1 cellular context compared by ENCODE assay signal in the genomic region with DNA sequence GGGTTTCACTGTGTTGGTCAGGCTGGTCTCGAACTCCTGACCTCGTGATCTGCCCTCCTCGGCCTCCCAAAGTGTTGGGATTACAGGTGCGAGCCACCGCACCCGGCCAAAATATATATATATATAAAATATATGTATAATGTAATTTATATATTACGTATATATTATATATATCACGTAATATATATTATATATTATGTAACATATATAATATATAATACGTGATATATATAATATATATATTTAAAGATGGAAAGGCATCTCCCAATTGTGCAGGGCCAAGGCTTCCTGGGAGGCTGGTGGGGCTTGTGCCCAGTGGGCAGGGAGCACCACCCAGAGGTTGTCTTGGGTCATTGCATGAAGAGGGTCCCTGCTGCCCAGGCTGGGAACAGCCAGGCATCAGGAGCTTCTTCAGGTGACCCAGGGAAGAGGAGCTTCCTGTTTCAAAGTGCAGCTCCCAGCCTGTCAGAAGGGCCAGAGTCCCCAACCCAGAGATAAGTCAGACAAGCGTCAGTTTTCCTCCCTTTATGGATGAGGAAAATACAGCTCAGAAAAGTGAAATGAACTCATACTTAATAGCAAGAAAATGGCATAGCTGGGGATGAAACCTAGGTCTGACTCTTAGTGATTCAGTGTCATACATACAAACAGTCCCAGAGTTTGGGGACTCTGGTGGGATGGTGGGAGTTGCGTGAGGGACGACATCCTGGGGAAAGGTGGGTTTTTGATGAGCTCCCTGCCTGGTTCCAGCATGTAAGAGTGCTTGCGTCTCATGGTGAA.
TF ChIP-seq lines count a peak whose summit lies in the region.

No MANE protein-coding gene starts in this region.

TF ChIP-seq in HepG2, 621 proteins besides CTCF, POLR2A, EP300 and RAD21:
- TF ChIP-seq ZBTB7B (CRISPR knock-in tag; IDR thresholded peaks at IDR 0.05) (no peak), MEIS2 (CRISPR knock-in tag; IDR thresholded peaks at IDR 0.05) (0 out of 2 replicates have a peak, but pooled peaks have one; percentile 36), KDM2A (CRISPR knock-in tag; IDR thresholded peaks at IDR 0.05; ENCODE audit: borderline replicate concordance, low read depth) (0 out of 2 replicates have a peak, but pooled peaks have one; percentile 29), SAP130 (CRISPR knock-in tag; IDR thresholded peaks at IDR 0.05; ENCODE audit: low read depth) (peak; percentile 41), XRCC5 (optimal IDR thresholded peaks at IDR 0.05; ENCODE audit: low read length) (peak; percentile 24), SPEN (CRISPR knock-in tag; IDR thresholded peaks at IDR 0.05; ENCODE audit: low read depth) (0 out of 2 replicates have a peak, but pooled peaks have one; percentile 45), HNF4A (CRISPR knock-in tag; IDR thresholded peaks at IDR 0.05) (peak; percentile 65), PITX1 (CRISPR knock-in tag; IDR thresholded peaks at IDR 0.05) (0 out of 2 replicates have a peak, but pooled peaks have one; percentile 15), ZBTB20 (CRISPR knock-in tag; IDR thresholded peaks at IDR 0.05; ENCODE audit: borderline replicate concordance, low read depth) (0 out of 2 replicates have a peak, but pooled peaks have one; percentile 54), GABPA (IDR thresholded peaks at IDR 0.05; ENCODE audit: low read depth, low read length) (no peak), GABPA (CRISPR knock-in tag; IDR thresholded peaks at IDR 0.05; ENCODE audit: low read depth) (peak; percentile 29; the same call in 1 of the 2 replicates), PRMT3 (CRISPR knock-in tag; IDR thresholded peaks at IDR 0.05; ENCODE audit: borderline replicate concordance, low read depth) (no peak), ZSCAN29 (CRISPR knock-in tag; conservative IDR thresholded peaks at IDR 0.05) (no peak), SALL1 (CRISPR knock-in tag; IDR thresholded peaks at IDR 0.05) (0 out of 2 replicates have a peak, but pooled peaks have one; percentile 28), ZBTB7A (CRISPR knock-in tag; IDR thresholded peaks at IDR 0.05) (no peak), AHDC1 (CRISPR knock-in tag; IDR thresholded peaks at IDR 0.05; ENCODE audit: borderline replicate concordance) (no peak), GATAD2A (CRISPR knock-in tag; IDR thresholded peaks at IDR 0.05) (peak; percentile 17; the same call in 1 of the 2 replicates), ELF1 (CRISPR knock-in tag; IDR thresholded peaks at IDR 0.05) (0 out of 2 replicates have a peak, but pooled peaks have one; percentile 23), STAG1 (CRISPR knock-in tag; IDR thresholded peaks at IDR 0.05) (peak; percentile 84), SMC3 (IDR thresholded peaks at IDR 0.05; ENCODE audit: low read length) (peak; percentile 65), NR2F6 (IDR thresholded peaks at IDR 0.05) (no peak), NR2F6 (CRISPR knock-in tag; IDR thresholded peaks at IDR 0.05) (peak; percentile 22; the same call in 1 of the 2 replicates), ELF3 (CRISPR knock-in tag; IDR thresholded peaks at IDR 0.05) (peak; percentile 55; the same call in 1 of the 2 replicates), RCOR2 (CRISPR knock-in tag; IDR thresholded peaks at IDR 0.05) (no peak)
- TF ChIP-seq, protein P1, sequence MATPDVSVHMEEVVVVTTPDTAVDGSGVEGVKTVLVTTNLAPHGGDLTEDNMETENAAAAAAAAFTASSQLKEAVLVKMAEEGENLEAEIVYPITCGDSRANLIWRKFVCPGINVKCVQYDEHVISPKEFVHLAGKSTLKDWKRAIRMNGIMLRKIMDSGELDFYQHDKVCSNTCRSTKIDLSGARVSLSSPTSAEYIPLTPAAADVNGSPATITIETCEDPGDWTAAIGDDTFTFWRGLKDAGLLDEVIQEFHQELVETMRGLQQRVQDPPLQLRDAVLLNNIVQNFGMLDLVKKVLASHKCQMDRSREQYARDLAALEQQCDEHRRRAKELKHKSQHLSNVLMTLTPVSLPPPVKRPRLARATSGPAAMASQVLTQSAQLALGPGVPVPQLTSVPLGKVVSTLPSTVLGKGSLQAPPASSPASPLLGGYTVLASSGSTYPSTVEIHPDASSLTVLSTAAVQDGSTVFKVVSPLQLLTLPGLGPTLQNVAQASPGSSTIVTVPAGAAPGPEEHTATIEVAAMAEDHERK (CRISPR knock-in tag; IDR thresholded peaks at IDR 0.05; ENCODE audit: low read depth), result no peak
- TF ChIP-seq, protein P2, sequence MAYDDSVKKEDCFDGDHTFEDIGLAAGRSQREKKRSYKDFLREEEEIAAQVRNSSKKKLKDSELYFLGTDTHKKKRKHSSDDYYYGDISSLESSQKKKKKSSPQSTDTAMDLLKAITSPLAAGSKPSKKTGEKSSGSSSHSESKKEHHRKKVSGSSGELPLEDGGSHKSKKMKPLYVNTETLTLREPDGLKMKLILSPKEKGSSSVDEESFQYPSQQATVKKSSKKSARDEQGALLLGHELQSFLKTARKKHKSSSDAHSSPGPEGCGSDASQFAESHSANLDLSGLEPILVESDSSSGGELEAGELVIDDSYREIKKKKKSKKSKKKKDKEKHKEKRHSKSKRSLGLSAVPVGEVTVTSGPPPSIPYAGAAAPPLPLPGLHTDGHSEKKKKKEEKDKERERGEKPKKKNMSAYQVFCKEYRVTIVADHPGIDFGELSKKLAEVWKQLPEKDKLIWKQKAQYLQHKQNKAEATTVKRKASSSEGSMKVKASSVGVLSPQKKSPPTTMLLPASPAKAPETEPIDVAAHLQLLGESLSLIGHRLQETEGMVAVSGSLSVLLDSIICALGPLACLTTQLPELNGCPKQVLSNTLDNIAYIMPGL (CRISPR knock-in tag; IDR thresholded peaks at IDR 0.05; ENCODE audit: borderline replicate concordance in 1 of 2, low read depth in 1 of 2), result 0 out of 4 replicates have a peak, but pooled peaks of 1 of the 2 experiments have one; percentile 26
